ENCODE assay signal across 8 cellular contexts in the genomic region with DNA sequence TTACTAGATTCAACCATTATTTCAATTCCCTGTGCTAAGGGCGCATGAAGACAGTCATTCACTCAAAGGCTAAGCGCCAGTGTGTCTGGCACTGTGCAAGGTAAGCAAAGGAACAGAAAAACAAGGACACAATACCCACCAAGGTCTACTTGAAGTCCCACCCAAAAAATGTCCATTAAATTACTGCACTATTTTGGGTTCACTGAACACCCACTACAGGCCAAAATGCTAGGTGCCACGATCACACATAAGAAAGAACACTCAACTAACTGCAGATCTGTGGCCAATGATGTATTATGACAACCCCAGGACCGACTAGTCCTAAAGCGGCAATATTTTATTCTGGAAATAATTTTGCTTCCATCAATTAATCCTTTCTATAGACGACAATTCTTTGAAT. TPM values are rescaled to one million over a fixed set of nuclear protein-coding genes. Genes with fewer than 3 reads are reported as not detected.
DNase-seq lines count a peak whose midpoint lies in the region; ATAC-seq and TF ChIP-seq lines count a peak whose summit lies in the region.

No MANE protein-coding gene starts in this region.

- no peak for TF ChIP-seq CTCF in foreskin keratinocyte (conservative IDR thresholded peaks at IDR 0.05)

- no peaks in the 10 kb centered on the region for H3K27me3 ChIP-seq in foreskin keratinocyte

- peak overlapping the region; percentile 88 for H3K4me3 Mint-ChIP-seq in activated CD4-positive, alpha-beta T cell treated with anti-CD3 and anti-CD28 coated beads, Interleukin-2, amount 10 ng/mL, durations not matched to agents 7 days and 5 days
- peak overlapping the region; percentile 92 for H3K4me3 Mint-ChIP-seq in T-helper 17 cell
- peak overlapping the region; percentile 80 for H3K4me3 Mint-ChIP-seq in stimulated activated effector memory CD8-positive, alpha-beta T cell treated with anti-CD3 and anti-CD28 coated beads, Interleukin-12 subunit alpha, Interleukin-12 subunit beta, amount 100 ng/mL, for 72 hours

- peaks cover 33% of the 10 kb centered on the region for H3K4me1 Mint-ChIP-seq in activated CD4-positive, alpha-beta T cell treated with anti-CD3 and anti-CD28 coated beads, Interleukin-2, amount 10 ng/mL, durations not matched to agents 7 days and 5 days
- H3K4me1 Mint-ChIP-seq in T-helper 17 cell = peaks cover 34% of the 10 kb centered on the region
- peaks cover 33% of the 10 kb centered on the region for H3K4me1 Mint-ChIP-seq in stimulated activated effector memory CD8-positive, alpha-beta T cell treated with anti-CD3 and anti-CD28 coated beads, Interleukin-12 subunit alpha, Interleukin-12 subunit beta, amount 100 ng/mL, for 72 hours

- POLR2A ChIA-PET in activated CD4-positive, alpha-beta T cell treated with anti-CD3 and anti-CD28 coated beads, Interleukin-2, amount 10 ng/mL, durations not matched to agents 7 days and 5 days (lab: Charles Lee) = no interaction called here

- CTCF ChIA-PET in activated CD4-positive, alpha-beta T cell treated with anti-CD3 and anti-CD28 coated beads, Interleukin-2, amount 10 ng/mL, durations not matched to agents 7 days and 5 days (lab: Charles Lee) = no interaction called here

- H3K9me3 ChIP-seq in T-helper 17 cell (ENCODE audit: control insufficient read depth, low read length, poor library complexity, severe bottlenecking) = no peaks in the 10 kb centered on the region

- no peak for DNase-seq in activated CD4-positive, alpha-beta T cell treated with anti-CD3 and anti-CD28 coated beads, Interleukin-2, amount 10 ng/mL, durations not matched to agents 7 days and 5 days
- DNase-seq in activated CD4-positive, alpha-beta T cell treated with anti-CD3 and anti-CD28 coated beads for 1 hour = no peak
- no peak for DNase-seq in T-helper 17 cell
- no peak for DNase-seq in foreskin keratinocyte
- DNase-seq in stimulated activated effector memory CD8-positive, alpha-beta T cell treated with anti-CD3 and anti-CD28 coated beads, Interleukin-12 subunit alpha, Interleukin-12 subunit beta, amount 100 ng/mL, for 72 hours (ENCODE audit: low spot score in 2 of 2) = no peak
- no peak for DNase-seq in NCI-H146 treated with DMSO at 0.1 percent for 48 hours (lab: John Stamatoyannopoulos, UW; ENCODE audit: unreplicated experiment)
- no peak for DNase-seq in posterior cingulate gyrus

- peak overlapping the region; percentile 76 for H3K27ac ChIP-seq in foreskin keratinocyte

- intact Hi-C loops in posterior cingulate gyrus (cut with DNase I) = loop anchor here (5.0 to 10.0 kb wide), 3 partner anchors 187 to 391 kb away; no protein-coding TSS in a partner anchor

- H3K4me1 ChIP-seq in foreskin keratinocyte = peaks cover 3% of the 10 kb centered on the region

- no peak overlapping the region for H3K27ac Mint-ChIP-seq in activated CD4-positive, alpha-beta T cell treated with anti-CD3 and anti-CD28 coated beads, Interleukin-2, amount 10 ng/mL, durations not matched to agents 7 days and 5 days
- peak overlapping the region; percentile 93 for H3K27ac Mint-ChIP-seq in T-helper 17 cell
- H3K27ac Mint-ChIP-seq in stimulated activated effector memory CD8-positive, alpha-beta T cell treated with anti-CD3 and anti-CD28 coated beads, Interleukin-12 subunit alpha, Interleukin-12 subunit beta, amount 100 ng/mL, for 72 hours = no peak overlapping the region

- H3K9me3 Mint-ChIP-seq in activated CD4-positive, alpha-beta T cell treated with anti-CD3 and anti-CD28 coated beads, Interleukin-2, amount 10 ng/mL, durations not matched to agents 7 days and 5 days = no peaks in the 10 kb centered on the region
- H3K9me3 Mint-ChIP-seq in stimulated activated effector memory CD8-positive, alpha-beta T cell treated with anti-CD3 and anti-CD28 coated beads, Interleukin-12 subunit alpha, Interleukin-12 subunit beta, amount 100 ng/mL, for 72 hours = no peaks in the 10 kb centered on the region

- H3K27me3 Mint-ChIP-seq in activated CD4-positive, alpha-beta T cell treated with anti-CD3 and anti-CD28 coated beads, Interleukin-2, amount 10 ng/mL, durations not matched to agents 7 days and 5 days = no peaks in the 10 kb centered on the region
- no peaks in the 10 kb centered on the region for H3K27me3 Mint-ChIP-seq in T-helper 17 cell

- peaks cover 3% of the 10 kb centered on the region for H3K36me3 Mint-ChIP-seq in activated CD4-positive, alpha-beta T cell treated with anti-CD3 and anti-CD28 coated beads, Interleukin-2, amount 10 ng/mL, durations not matched to agents 7 days and 5 days (ENCODE audit: low read depth)
- no peaks in the 10 kb centered on the region for H3K36me3 Mint-ChIP-seq in T-helper 17 cell (ENCODE audit: low read depth)
- peaks cover 15% of the 10 kb centered on the region for H3K36me3 Mint-ChIP-seq in stimulated activated effector memory CD8-positive, alpha-beta T cell treated with anti-CD3 and anti-CD28 coated beads, Interleukin-12 subunit alpha, Interleukin-12 subunit beta, amount 100 ng/mL, for 72 hours

- ATAC-seq in T-helper 17 cell = no peak
- ATAC-seq in foreskin keratinocyte = no peak
- no peak for ATAC-seq in stimulated activated effector memory CD8-positive, alpha-beta T cell treated with anti-CD3 and anti-CD28 coated beads, Interleukin-12 subunit alpha, Interleukin-12 subunit beta, amount 100 ng/mL, for 72 hours
- ATAC-seq in GM18873 (IDR thresholded peaks at IDR 0.05; ENCODE audit: low FRiP score, unreplicated experiment) = no peak

RNA-seq across cellular contexts. Expression of a gene that starts 1.8 kb away (rescaled TPM):
- 10 to 100 TPM; 39.7 to 40.6 TPM for total RNA-seq in activated CD4-positive, alpha-beta T cell treated with anti-CD3 and anti-CD28 coated beads, Interleukin-2, amount 10 ng/mL, durations not matched to agents 7 days and 5 days
- total RNA-seq in T-helper 17 cell = 10 to 100 TPM; 41.0 to 43.2 TPM
- total RNA-seq in foreskin keratinocyte = 33.6 and 36.6 TPM in 2 replicates
- polyA plus RNA-seq in foreskin keratinocyte = 8.4 and 10.5 TPM in 2 replicates
